Comparison of ENCODE assay signal across 29 cellular contexts in the genomic region with DNA sequence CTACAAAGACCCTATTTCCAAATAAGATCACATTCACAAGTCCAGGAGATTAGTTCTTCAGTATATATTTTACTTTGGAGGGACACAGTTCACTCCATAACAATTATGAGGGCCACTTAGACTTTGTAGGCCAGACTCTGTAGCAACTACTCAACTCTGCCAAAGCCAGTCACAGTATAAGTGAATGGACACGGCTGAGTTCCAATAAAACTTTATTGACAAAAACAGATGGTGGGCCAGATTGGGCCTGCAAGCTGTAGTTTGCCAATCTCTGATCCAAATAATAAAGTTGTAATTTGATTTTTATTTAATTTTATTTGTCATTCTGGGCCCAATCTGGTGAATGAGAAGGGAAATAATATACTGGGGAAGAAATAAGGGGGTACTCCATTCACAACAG.
"Had no signal": no experiment of that assay in that cellular context is flagged by ENCODE, and none has a peak within 500 bp of the region (broad histone marks: within the 10 kb centered on the region; RNA-seq: fewer than 3 reads in every experiment).

No MANE protein-coding gene starts in this region.

- H3K4me3 ChIP-seq: stomach, suprapubic skin, testis, thoracic aorta, thyroid gland, tibial artery, tibial nerve, transverse colon, upper lobe of left lung, upper lobe of right lung, uterus, vagina had no signal

- H3K36me3 ChIP-seq: stomach, suprapubic skin, thoracic aorta, thyroid gland, tibial artery, tibial nerve, transverse colon, upper lobe of left lung, upper lobe of right lung, uterus, vagina had no signal

- H3K9me3 ChIP-seq: stomach, suprapubic skin, testis, thoracic aorta, thyroid gland, tibial artery, tibial nerve, transverse colon, upper lobe of left lung, upper lobe of right lung, uterus, vagina had no signal

- H3K4me1 Mint-ChIP-seq: stimulated activated effector memory CD8-positive, alpha-beta T cell treated with anti-CD3 and anti-CD28 coated beads, Interleukin-12 subunit alpha, Interleukin-12 subunit beta, amount 100 ng/mL, for 72 hours; stimulated activated memory B cell treated with anti-CD40 and anti-IgM and Interleukin-4, amounts not matched to agents 10 μg/mL and 1 μg/mL and 100 μg/mL, for 72 hours; stimulated activated naive B cell treated with anti-CD40 and anti-IgM and Interleukin-4, amounts not matched to agents 10 μg/mL and 1 μg/mL and 100 μg/mL, for 72 hours; stimulated activated naive CD8-positive, alpha-beta T cell treated with anti-CD3 and anti-CD28 coated beads, Interleukin-15, amount 100 ng/mL, for 72 hours had no signal

- H3K4me3 Mint-ChIP-seq: stimulated activated effector memory CD8-positive, alpha-beta T cell treated with anti-CD3 and anti-CD28 coated beads, Interleukin-12 subunit alpha, Interleukin-12 subunit beta, amount 100 ng/mL, for 72 hours; stimulated activated memory B cell treated with anti-CD40 and anti-IgM and Interleukin-4, amounts not matched to agents 10 μg/mL and 1 μg/mL and 100 μg/mL, for 72 hours; stimulated activated naive B cell treated with anti-CD40 and anti-IgM and Interleukin-4, amounts not matched to agents 10 μg/mL and 1 μg/mL and 100 μg/mL, for 72 hours; stimulated activated naive CD8-positive, alpha-beta T cell treated with anti-CD3 and anti-CD28 coated beads, Interleukin-15, amount 100 ng/mL, for 72 hours; stimulated activated naive CD8-positive, alpha-beta T cell treated with anti-CD3 and anti-CD28 coated beads, Interleukin-15, Interleukin-2, amounts not matched to agents 100 ng/mL and 50 ng/mL, for 24 hours; type B pancreatic cell had no signal

- DNase-seq: stimulated activated CD4-positive, alpha-beta T cell treated with anti-CD3 and anti-CD28 coated beads, Interleukin-2, amount 100 ng/mL, for 48 hours; stimulated activated CD4-positive, alpha-beta T cell treated with anti-CD3 and anti-CD28 coated beads, Interleukin-4, amount 100 ng/mL, for 1 hour; stimulated activated CD4-positive, alpha-beta T cell treated with anti-CD3 and anti-CD28 coated beads, Interleukin-4, amount 100 ng/mL, for 24 hours; stimulated activated CD4-positive, alpha-beta T cell treated with anti-CD3 and anti-CD28 coated beads, Interleukin-4, amount 100 ng/mL, for 4 hours; stimulated activated CD8-positive, alpha-beta memory T cell treated with anti-CD3 and anti-CD28 coated beads, Interleukin-4, amount 100 ng/mL, for 48 hours; stimulated activated naive B cell treated with anti-CD40 and anti-IgM and Interleukin-4, amounts not matched to agents 10 μg/mL and 1 μg/mL and 100 μg/mL, for 72 hours; stimulated activated naive CD4-positive, alpha-beta T cell; stimulated activated naive CD4-positive, alpha-beta T cell treated with Interleukin-2 at 50 U/mL for 16 hours; stimulated activated naive CD8-positive, alpha-beta T cell treated with anti-CD3 and anti-CD28 coated beads, Interleukin-15, amount 100 ng/mL, for 72 hours; stimulated activated naive CD8-positive, alpha-beta T cell treated with anti-CD3 and anti-CD28 coated beads, Interleukin-15, Interleukin-2, amounts not matched to agents 100 U/mL and 50 U/mL, for 24 hours; stomach; substantia nigra; testis; thyroid gland; tibial artery; transverse colon; trophoblast cell; upper lobe of left lung; upper lobe of right lung; uterus had no signal

- H3K4me1 ChIP-seq: stomach, testis, thyroid gland, tibial artery, tibial nerve, transverse colon, upper lobe of left lung, upper lobe of right lung, uterus, vagina had no signal

- H3K27me3 Mint-ChIP-seq: stimulated activated memory B cell treated with anti-CD40 and anti-IgM and Interleukin-4, amounts not matched to agents 10 μg/mL and 1 μg/mL and 100 μg/mL, for 72 hours; type B pancreatic cell had no signal

- H3K36me3 Mint-ChIP-seq: stimulated activated effector memory CD8-positive, alpha-beta T cell treated with anti-CD3 and anti-CD28 coated beads, Interleukin-12 subunit alpha, Interleukin-12 subunit beta, amount 100 ng/mL, for 72 hours; stimulated activated memory B cell treated with anti-CD40 and anti-IgM and Interleukin-4, amounts not matched to agents 10 μg/mL and 1 μg/mL and 100 μg/mL, for 72 hours; stimulated activated naive B cell treated with anti-CD40 and anti-IgM and Interleukin-4, amounts not matched to agents 10 μg/mL and 1 μg/mL and 100 μg/mL, for 72 hours had no signal

- H3K27ac Mint-ChIP-seq: stimulated activated effector memory CD8-positive, alpha-beta T cell treated with anti-CD3 and anti-CD28 coated beads, Interleukin-12 subunit alpha, Interleukin-12 subunit beta, amount 100 ng/mL, for 72 hours; stimulated activated memory B cell treated with anti-CD40 and anti-IgM and Interleukin-4, amounts not matched to agents 10 μg/mL and 1 μg/mL and 100 μg/mL, for 72 hours; stimulated activated naive B cell treated with anti-CD40 and anti-IgM and Interleukin-4, amounts not matched to agents 10 μg/mL and 1 μg/mL and 100 μg/mL, for 72 hours; stimulated activated naive CD8-positive, alpha-beta T cell treated with anti-CD3 and anti-CD28 coated beads, Interleukin-15, amount 100 ng/mL, for 72 hours; stimulated activated naive CD8-positive, alpha-beta T cell treated with anti-CD3 and anti-CD28 coated beads, Interleukin-15, Interleukin-2, amounts not matched to agents 100 ng/mL and 50 ng/mL, for 24 hours; type B pancreatic cell had no signal

- FAIRE-seq: urothelium cell line had no signal

- H3K27ac ChIP-seq: stomach, suprapubic skin, testis, thoracic aorta, thyroid gland, tibial artery, tibial nerve, transverse colon, upper lobe of left lung, upper lobe of right lung, uterus, vagina had no signal

- H3K27me3 ChIP-seq: stomach, suprapubic skin, testis, thyroid gland, tibial artery, tibial nerve, transverse colon, upper lobe of left lung, upper lobe of right lung, uterus, vagina had no signal

- ATAC-seq: stimulated activated effector memory CD8-positive, alpha-beta T cell treated with anti-CD3 and anti-CD28 coated beads, Interleukin-12 subunit alpha, Interleukin-12 subunit beta, amount 100 ng/mL, for 72 hours; stimulated activated memory B cell treated with anti-CD40 and anti-IgM and Interleukin-4, amounts not matched to agents 10 μg/mL and 1 μg/mL and 100 μg/mL, for 72 hours; stimulated activated naive B cell treated with anti-CD40 and anti-IgM and Interleukin-4, amounts not matched to agents 10 μg/mL and 1 μg/mL and 100 μg/mL, for 72 hours; stimulated activated naive CD8-positive, alpha-beta T cell treated with anti-CD3 and anti-CD28 coated beads, Interleukin-15, amount 100 ng/mL, for 72 hours; stimulated activated naive CD8-positive, alpha-beta T cell treated with anti-CD3 and anti-CD28 coated beads, Interleukin-15, Interleukin-2, amounts not matched to agents 100 U/mL and 50 U/mL, for 24 hours; upper lobe of right lung had no signal
